In the genomic region with DNA sequence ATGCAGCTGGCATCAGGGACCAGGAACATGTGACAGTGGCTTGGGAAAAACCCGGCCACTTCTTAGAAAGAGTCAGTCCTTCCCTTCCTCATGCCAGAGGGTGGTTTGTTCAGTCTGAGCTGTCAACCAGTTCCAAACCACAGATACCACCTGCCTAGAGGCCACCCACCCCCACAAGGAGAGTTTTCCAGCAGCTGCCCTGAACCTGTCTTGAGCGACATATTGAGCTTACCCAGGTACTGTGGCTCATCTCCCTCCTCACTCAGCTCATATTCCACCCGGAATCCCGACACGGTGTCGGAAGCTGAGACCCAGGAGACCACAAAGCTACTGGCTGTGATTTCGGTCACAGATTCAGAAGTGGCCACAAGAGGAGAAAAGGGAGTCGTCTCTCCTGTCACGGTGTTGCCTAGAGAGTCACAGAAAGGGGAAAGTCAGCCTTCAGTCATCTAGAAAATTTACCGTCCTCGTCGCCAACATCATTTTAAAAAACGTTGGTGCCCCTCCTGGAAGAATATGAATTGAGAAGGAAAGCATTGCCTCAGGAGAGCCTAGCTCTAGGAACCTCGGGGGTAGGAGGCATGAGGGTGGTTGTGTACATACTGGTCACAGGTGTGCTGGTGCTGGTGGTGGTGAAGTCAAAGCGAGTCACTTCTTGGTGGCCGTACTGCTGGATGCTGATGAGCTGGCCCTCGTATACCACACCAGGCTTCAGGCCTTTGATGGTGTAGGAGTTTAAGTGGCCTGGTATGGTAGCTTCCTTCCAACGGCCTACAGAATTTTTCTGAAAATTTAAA, we compare ENCODE assay signal across 11 cellular contexts. TPM values are rescaled to one million over a fixed set of nuclear protein-coding genes. Genes with fewer than 3 reads are reported as not detected.
DNase-seq lines count a peak whose midpoint lies in the region; ATAC-seq, FAIRE-seq and TF ChIP-seq lines count a peak whose summit lies in the region.
"Had no signal": no experiment of that assay in that cellular context is flagged by ENCODE, and none has a peak within 500 bp of the region (broad histone marks: within the 10 kb centered on the region; RNA-seq: fewer than 3 reads in every experiment).

No MANE protein-coding gene starts in this region.

- ATAC-seq in GM23338 (no peak), GM21576 (IDR thresholded peaks at IDR 0.05; ENCODE audit: unreplicated experiment) (no peak)
- ATAC-seq: Right ventricle myocardium inferior had no signal

- H3K4me1 Mint-ChIP-seq in GM23338 = peaks cover 2% of the 10 kb centered on the region; the same call in 2 of the 3 replicates
- H3K4me1 Mint-ChIP-seq: stimulated activated naive B cell treated with anti-CD40 and anti-IgM and Interleukin-4, amounts not matched to agents 10 μg/mL and 1 μg/mL and 100 μg/mL, for 72 hours had no signal

- TF ChIP-seq CTCF in epithelial cell of esophagus (IDR thresholded peaks at IDR 0.05; ENCODE audit: insufficient read depth, low read depth, low read length, missing control alignments) (no peak), smooth muscle cell (IDR thresholded peaks at IDR 0.05; ENCODE audit: borderline replicate concordance, insufficient read depth, poor library complexity, severe bottlenecking) (no peak), GM23338 (conservative IDR thresholded peaks at IDR 0.05; ENCODE audit: low read depth in 2 of 2) (no peak), GM10248 (IDR thresholded peaks at IDR 0.05; ENCODE audit: control extremely low read depth, extremely low read depth, low read depth, missing control alignments) (no peak)

- no peak overlapping the region for H3K4me3 Mint-ChIP-seq in GM23338
- H3K4me3 Mint-ChIP-seq: stimulated activated naive B cell treated with anti-CD40 and anti-IgM and Interleukin-4, amounts not matched to agents 10 μg/mL and 1 μg/mL and 100 μg/mL, for 72 hours had no signal

- no peaks in the 10 kb centered on the region for H3K27me3 ChIP-seq in smooth muscle cell (ENCODE audit: low read depth)
- H3K27me3 ChIP-seq in GM23338 (ENCODE audit: insufficient read depth) = no peaks in the 10 kb centered on the region

- H3K27ac Mint-ChIP-seq in GM23338 = no peak overlapping the region
- H3K27ac Mint-ChIP-seq: stimulated activated naive B cell treated with anti-CD40 and anti-IgM and Interleukin-4, amounts not matched to agents 10 μg/mL and 1 μg/mL and 100 μg/mL, for 72 hours had no signal

- no peak overlapping the region for H3K9ac ChIP-seq in smooth muscle cell (ENCODE audit: low read depth)

- peak overlapping the region; percentile 86 for H3K27ac ChIP-seq in smooth muscle cell (ENCODE audit: low read depth)
- no peak overlapping the region for H3K27ac ChIP-seq in GM23338 (ENCODE audit: low read depth)

- H3K79me2 ChIP-seq in smooth muscle cell (ENCODE audit: low read depth) (peaks cover 10% of the 10 kb centered on the region), GM23338 (replicated peaks; ENCODE audit: insufficient read depth) (no peaks in the 10 kb centered on the region)

- peaks cover 46% of the 10 kb centered on the region for H3K36me3 Mint-ChIP-seq in GM23338 (ENCODE audit: low read depth)
- H3K36me3 Mint-ChIP-seq: stimulated activated naive B cell treated with anti-CD40 and anti-IgM and Interleukin-4, amounts not matched to agents 10 μg/mL and 1 μg/mL and 100 μg/mL, for 72 hours had no signal

- H3K4me2 ChIP-seq in smooth muscle cell (no peak overlapping the region), GM23338 (no peak overlapping the region)

- no peaks in the 10 kb centered on the region for H3K27me3 Mint-ChIP-seq in GM23338 (ENCODE audit: insufficient read depth, low read depth, poor library complexity)

- POLR2A ChIA-PET in GM10248 (lab: Yijun Ruan, JAX) = no interaction called here

- H3K9me3 Mint-ChIP-seq in GM23338 = no peaks in the 10 kb centered on the region
- H3K9me3 Mint-ChIP-seq: stimulated activated naive B cell treated with anti-CD40 and anti-IgM and Interleukin-4, amounts not matched to agents 10 μg/mL and 1 μg/mL and 100 μg/mL, for 72 hours had no signal

- H3K36me3 ChIP-seq in smooth muscle cell (ENCODE audit: low read depth) (peaks cover 47% of the 10 kb centered on the region), GM23338 (ENCODE audit: insufficient read depth) (peaks cover 44% of the 10 kb centered on the region)

- no peaks in the 10 kb centered on the region for H3K9me3 ChIP-seq in smooth muscle cell (replicated peaks; ENCODE audit: low read depth)

- FAIRE-seq in H54 (lab: Jason Lieb, UNC) = peak; percentile 15
- FAIRE-seq: endometrium had no signal

- DNase-seq in H54 (ENCODE audit: insufficient read length, low spot score) (no peak), RPMI7951 (ENCODE audit: low read depth) (peak; percentile 72), epithelial cell of esophagus (ENCODE audit: low read depth) (peak; percentile 68), smooth muscle cell (lab: John Stamatoyannopoulos, UW; ENCODE audit: unreplicated experiment) (no peak), GM23338 (ENCODE audit: low spot score) (no peak), GM10248 (ENCODE audit: extremely low spot score) (no peak), NCI-H2171 (lab: John Stamatoyannopoulos, UW) (no peak)
- DNase-seq: stimulated activated naive B cell treated with anti-CD40 and anti-IgM and Interleukin-4, amounts not matched to agents 10 μg/mL and 1 μg/mL and 100 μg/mL, for 72 hours had no signal

- H4K20me1 ChIP-seq in smooth muscle cell (ENCODE audit: low read depth) = peaks cover 100% of the 10 kb centered on the region
- no peaks in the 10 kb centered on the region for H4K20me1 ChIP-seq in GM23338 (replicated peaks; ENCODE audit: insufficient read depth)

- CTCF ChIA-PET in GM10248 (lab: Yijun Ruan, JAX) = interaction anchor here (1.0 to 1.7 kb wide), 8 partner anchors 10 to 45 kb away, joined by 3 to 7 read pairs (median 4); no protein-coding TSS in a partner anchor

- H3K4me3 ChIP-seq in epithelial cell of esophagus (ENCODE audit: low read length) (no peak overlapping the region), smooth muscle cell (no peak overlapping the region), GM23338 (no peak overlapping the region)

- 72% methylated on average over 18 of the region's 18 CpGs for WGBS in smooth muscle cell (ENCODE audit: low lambda C conversion rate)

- TF ChIP-seq POLR2A in H54 (IDR thresholded peaks at IDR 0.05; ENCODE audit: low read depth, low read length) = no peak

- H3F3A ChIP-seq in smooth muscle cell (ENCODE audit: low read depth) (peaks cover 93% of the 10 kb centered on the region), GM23338 (replicated peaks; ENCODE audit: low read depth) (no peaks in the 10 kb centered on the region)

- H3K4me1 ChIP-seq in smooth muscle cell (ENCODE audit: low read depth) (no peaks in the 10 kb centered on the region), GM23338 (ENCODE audit: insufficient read depth) (no peaks in the 10 kb centered on the region)

- H2AFZ ChIP-seq in smooth muscle cell (ENCODE audit: low read depth) = no peak overlapping the region
- H2AFZ ChIP-seq in GM23338 = no peak overlapping the region

- H3K9me2 ChIP-seq in GM23338 (ENCODE audit: insufficient read depth) = no peaks in the 10 kb centered on the region

TF ChIP-seq in GM23338, 12 proteins besides CTCF, POLR2A, EP300 and RAD21 (continues in another document):
- no peak for TF ChIP-seq CREB1 (CRISPR knock-in tag; IDR thresholded peaks at IDR 0.05; ENCODE audit: low read depth)
- TF ChIP-seq, protein P1, sequence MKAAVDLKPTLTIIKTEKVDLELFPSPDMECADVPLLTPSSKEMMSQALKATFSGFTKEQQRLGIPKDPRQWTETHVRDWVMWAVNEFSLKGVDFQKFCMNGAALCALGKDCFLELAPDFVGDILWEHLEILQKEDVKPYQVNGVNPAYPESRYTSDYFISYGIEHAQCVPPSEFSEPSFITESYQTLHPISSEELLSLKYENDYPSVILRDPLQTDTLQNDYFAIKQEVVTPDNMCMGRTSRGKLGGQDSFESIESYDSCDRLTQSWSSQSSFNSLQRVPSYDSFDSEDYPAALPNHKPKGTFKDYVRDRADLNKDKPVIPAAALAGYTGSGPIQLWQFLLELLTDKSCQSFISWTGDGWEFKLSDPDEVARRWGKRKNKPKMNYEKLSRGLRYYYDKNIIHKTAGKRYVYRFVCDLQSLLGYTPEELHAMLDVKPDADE (IDR thresholded peaks at IDR 0.05) = no peak
- no peak for TF ChIP-seq NANOG (IDR thresholded peaks at IDR 0.05; ENCODE audit: borderline replicate concordance)
- no peak for TF ChIP-seq EZH2phosphoT487 (IDR thresholded peaks at IDR 0.05; ENCODE audit: unreplicated experiment)
- no peak for TF ChIP-seq JUNB (IDR thresholded peaks at IDR 0.05; ENCODE audit: unreplicated experiment)
- TF ChIP-seq STAT1 (IDR thresholded peaks at IDR 0.05; ENCODE audit: unreplicated experiment) = no peak

RNA-seq across cellular contexts. Expression of gene FN1, which starts 26.3 kb away (rescaled TPM):
- 3,411 and 3,699 TPM in 2 replicates for total RNA-seq in RPMI7951 (2014; rRNA removed; shearing (Covaris generic))
- total RNA-seq in smooth muscle cell = 21,173 and 21,295 TPM in 2 replicates
- polyA plus RNA-seq in smooth muscle cell (8,934 and 10,917 TPM in 2 replicates), GM23338 (2016; fragmentation: Nextera tagmentation; extraction: Ambion mirVana) (76.7 and 79.6 TPM in 2 replicates)
- total RNA-seq in GM23338 (2014; rRNA removed; shearing (Covaris generic)) = 217 and 255 TPM in 2 replicates

Comparison
In these comparisons a context has a peak if more than half of its experiments do, and no peak if none do; other contexts are left out.
1. DNase-seq: peak in RPMI7951 (single experiment) and epithelial cell of esophagus (single experiment); none in H54 (single experiment), smooth muscle cell (single experiment), GM23338 (single experiment), GM10248 (single experiment) and NCI-H2171 (single experiment).
2. RNA of gene FN1, which starts 26.3 kb away (total RNA-seq): 21,173 to 21,295 TPM in smooth muscle cell and 3,411 to 3,699 TPM in RPMI7951; 217 to 255 TPM in GM23338; every median in the first group is over 10 times any median in the second.